Comparison of ENCODE assay signal across 8 cellular contexts in the genomic region with DNA sequence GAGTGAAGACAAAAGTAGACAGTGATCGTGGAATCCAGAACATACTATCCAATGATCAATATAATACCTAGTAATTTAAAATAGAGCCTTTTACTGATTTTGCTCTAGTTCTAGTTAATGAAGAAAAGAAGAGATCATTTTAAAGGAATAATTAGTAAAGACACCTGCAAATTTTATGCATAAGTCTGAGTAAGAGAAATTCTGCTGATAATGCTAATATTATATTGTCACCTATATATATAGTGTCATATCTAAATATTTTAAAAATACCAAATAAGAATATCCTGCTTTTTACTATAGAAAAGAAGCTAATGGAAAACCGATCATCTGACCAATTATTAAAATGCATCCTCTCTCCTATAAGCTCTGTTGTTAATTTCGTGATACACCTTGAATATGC.
"Had no signal": no experiment of that assay in that cellular context is flagged by ENCODE, and none has a peak within 500 bp of the region (broad histone marks: within the 10 kb centered on the region; RNA-seq: fewer than 3 reads in every experiment).

No MANE protein-coding gene starts in this region.

- FAIRE-seq: G401.6, GM12878, GM12891, GM12892, GM18507, GM19239 had no signal

- H3K4me3 ChIP-seq: GM12878 had no signal

- ATAC-seq: GM12878 had no signal

- DNase-seq: GDM1, GF-D8 had no signal
